In genomic region chr7:152899482-152900166, GRCh38 we compare ENCODE assay signal across 1 cellular context.
TF ChIP-seq lines count a peak whose summit lies in the region.

No MANE protein-coding gene starts in this region.

TF ChIP-seq in HepG2, 621 proteins besides CTCF, POLR2A, EP300 and RAD21 (continued from another document and continues in another):
- TF ChIP-seq ZNF407 (CRISPR knock-in tag; IDR thresholded peaks at IDR 0.05; ENCODE audit: not compliant biosample characterization) (no peak), MYC (CRISPR knock-in tag; IDR thresholded peaks at IDR 0.05; ENCODE audit: borderline replicate concordance) (peak; percentile 66; the same call in 1 of the 2 replicates), ATF7 (IDR thresholded peaks at IDR 0.05) (no peak), ATF7 (CRISPR knock-in tag; IDR thresholded peaks at IDR 0.05) (no peak), SNAI1 (CRISPR knock-in tag; IDR thresholded peaks at IDR 0.05; ENCODE audit: borderline replicate concordance) (no peak), ZNF44 (CRISPR knock-in tag; IDR thresholded peaks at IDR 0.05) (no peak), AHR (CRISPR knock-in tag; IDR thresholded peaks at IDR 0.05) (no peak), GATAD2A (CRISPR knock-in tag; IDR thresholded peaks at IDR 0.05) (peak; percentile 57), ZNF501 (CRISPR knock-in tag; IDR thresholded peaks at IDR 0.05) (peak; percentile 11; the same call in 1 of the 2 replicates), ZNF337 (CRISPR knock-in tag; IDR thresholded peaks at IDR 0.05; ENCODE audit: borderline replicate concordance, low read depth) (no peak), NONO (IDR thresholded peaks at IDR 0.05) (no peak), NONO (CRISPR knock-in tag; conservative IDR thresholded peaks at IDR 0.05) (no peak), CSRNP1 (CRISPR knock-in tag; IDR thresholded peaks at IDR 0.05) (no peak), ZNF776 (CRISPR knock-in tag; IDR thresholded peaks at IDR 0.05) (no peak), KIAA2018 (CRISPR knock-in tag; IDR thresholded peaks at IDR 0.05; ENCODE audit: borderline replicate concordance) (no peak), SNRNP70 (IDR thresholded peaks at IDR 0.05; ENCODE audit: low read depth, low read length) (no peak), SETDB1 (CRISPR knock-in tag; IDR thresholded peaks at IDR 0.05; ENCODE audit: borderline replicate concordance) (no peak), ZC3H4 (CRISPR knock-in tag; IDR thresholded peaks at IDR 0.05; ENCODE audit: borderline replicate concordance) (no peak), ZNF790 (CRISPR knock-in tag; IDR thresholded peaks at IDR 0.05; ENCODE audit: borderline replicate concordance) (no peak), RNF219 (CRISPR knock-in tag; IDR thresholded peaks at IDR 0.05) (no peak), ZNF180 (CRISPR knock-in tag; IDR thresholded peaks at IDR 0.05; ENCODE audit: borderline replicate concordance, low read depth) (no peak), ZNF691 (CRISPR knock-in tag; IDR thresholded peaks at IDR 0.05; ENCODE audit: borderline replicate concordance, low read depth) (no peak), CREB1 (IDR thresholded peaks at IDR 0.05) (no peak), CREB1 (CRISPR knock-in tag; IDR thresholded peaks at IDR 0.05) (peak; percentile 65; the same call in 1 of the 2 replicates), GLI4 (CRISPR knock-in tag; IDR thresholded peaks at IDR 0.05; ENCODE audit: borderline replicate concordance) (no peak), THAP11 (CRISPR knock-in tag; IDR thresholded peaks at IDR 0.05) (peak; percentile 36; the same call in 1 of the 2 replicates), DR1 (CRISPR knock-in tag; IDR thresholded peaks at IDR 0.05) (no peak; the same call in 1 of the 2 replicates), ZNF710 (CRISPR knock-in tag; IDR thresholded peaks at IDR 0.05; ENCODE audit: borderline replicate concordance) (no peak), ZBTB44 (CRISPR knock-in tag; IDR thresholded peaks at IDR 0.05) (no peak), SIN3A (IDR thresholded peaks at IDR 0.05; ENCODE audit: borderline replicate concordance, low read depth, low read length) (no peak), ZFYVE20 (CRISPR knock-in tag; IDR thresholded peaks at IDR 0.05; ENCODE audit: borderline replicate concordance, low read depth) (no peak)
